1 cellular context compared by ENCODE assay signal in genomic region chr19:1210227-1210538, GRCh38.
TF ChIP-seq lines count a peak whose summit lies in the region.

No MANE protein-coding gene starts in this region.

TF ChIP-seq in SK-N-SH, 30 proteins besides CTCF, POLR2A, EP300 and RAD21 (continued from another document):
- TF ChIP-seq ZBTB33 (IDR thresholded peaks at IDR 0.05; ENCODE audit: borderline replicate concordance, low read depth) (no peak), YY1 (IDR thresholded peaks at IDR 0.05; ENCODE audit: low read depth) (no peak), TCF12 (IDR thresholded peaks at IDR 0.05) (no peak), FOXJ3 (CRISPR knock-in tag; IDR thresholded peaks at IDR 0.05) (no peak)
